Comparison of ENCODE assay signal across 2 cellular contexts in genomic region chr22:37616205-37617083, GRCh38.
TF ChIP-seq lines count a peak whose summit lies in the region.

No MANE protein-coding gene starts in this region.

TF ChIP-seq in H1, 55 proteins besides CTCF, POLR2A, EP300 and RAD21:
- no peak for TF ChIP-seq ATF3 (IDR thresholded peaks at IDR 0.05; ENCODE audit: insufficient read depth, low read depth, low read length)
- TF ChIP-seq ZNF274 (IDR thresholded peaks at IDR 0.05; ENCODE audit: borderline replicate concordance, extremely low read depth, low read length), result no peak
TF ChIP-seq in H1: peak in this region for 0.

TF ChIP-seq in WTC11, 78 proteins besides CTCF, POLR2A, EP300 and RAD21:
- TF ChIP-seq, protein P1, sequence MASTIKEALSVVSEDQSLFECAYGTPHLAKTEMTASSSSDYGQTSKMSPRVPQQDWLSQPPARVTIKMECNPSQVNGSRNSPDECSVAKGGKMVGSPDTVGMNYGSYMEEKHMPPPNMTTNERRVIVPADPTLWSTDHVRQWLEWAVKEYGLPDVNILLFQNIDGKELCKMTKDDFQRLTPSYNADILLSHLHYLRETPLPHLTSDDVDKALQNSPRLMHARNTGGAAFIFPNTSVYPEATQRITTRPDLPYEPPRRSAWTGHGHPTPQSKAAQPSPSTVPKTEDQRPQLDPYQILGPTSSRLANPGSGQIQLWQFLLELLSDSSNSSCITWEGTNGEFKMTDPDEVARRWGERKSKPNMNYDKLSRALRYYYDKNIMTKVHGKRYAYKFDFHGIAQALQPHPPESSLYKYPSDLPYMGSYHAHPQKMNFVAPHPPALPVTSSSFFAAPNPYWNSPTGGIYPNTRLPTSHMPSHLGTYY (CRISPR knock-in tag; IDR thresholded peaks at IDR 0.05), result no peak
- TF ChIP-seq, protein P2, sequence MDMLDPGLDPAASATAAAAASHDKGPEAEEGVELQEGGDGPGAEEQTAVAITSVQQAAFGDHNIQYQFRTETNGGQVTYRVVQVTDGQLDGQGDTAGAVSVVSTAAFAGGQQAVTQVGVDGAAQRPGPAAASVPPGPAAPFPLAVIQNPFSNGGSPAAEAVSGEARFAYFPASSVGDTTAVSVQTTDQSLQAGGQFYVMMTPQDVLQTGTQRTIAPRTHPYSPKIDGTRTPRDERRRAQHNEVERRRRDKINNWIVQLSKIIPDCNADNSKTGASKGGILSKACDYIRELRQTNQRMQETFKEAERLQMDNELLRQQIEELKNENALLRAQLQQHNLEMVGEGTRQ (CRISPR knock-in tag; IDR thresholded peaks at IDR 0.05), result no peak
TF ChIP-seq in WTC11: peak in this region for 0.
